In genomic region chr3:67127254-67127653, GRCh38 we compare ENCODE assay signal across 29 cellular contexts.
"Had no signal": no experiment of that assay in that cellular context is flagged by ENCODE, and none has a peak within 500 bp of the region (broad histone marks: within the 10 kb centered on the region; RNA-seq: fewer than 3 reads in every experiment).

No MANE protein-coding gene starts in this region.

- H3K27ac Mint-ChIP-seq: natural killer cell; nephron; progenitor cell of endocrine pancreas; stimulated activated effector memory CD8-positive, alpha-beta T cell treated with anti-CD3 and anti-CD28 coated beads, Interleukin-12 subunit alpha, Interleukin-12 subunit beta, amount 100 ng/mL, for 72 hours; stimulated activated naive B cell treated with anti-CD40 and anti-IgM and Interleukin-4, amounts not matched to agents 10 μg/mL and 1 μg/mL and 100 μg/mL, for 72 hours; stimulated activated naive CD8-positive, alpha-beta T cell treated with anti-CD3 and anti-CD28 coated beads, Interleukin-15, Interleukin-2, amounts not matched to agents 100 ng/mL and 50 ng/mL, for 24 hours had no signal

- H3K36me3 Mint-ChIP-seq: naive thymus-derived CD4-positive, alpha-beta T cell; natural killer cell; stimulated activated effector memory CD8-positive, alpha-beta T cell treated with anti-CD3 and anti-CD28 coated beads, Interleukin-12 subunit alpha, Interleukin-12 subunit beta, amount 100 ng/mL, for 72 hours had no signal

- H3K36me3 ChIP-seq: neutrophil, pancreas, right lobe of liver, sigmoid colon, stomach, thoracic aorta, thyroid gland, tibial nerve, upper lobe of left lung, vagina had no signal

- H3K9me3 ChIP-seq: neutrophil, pancreas, right lobe of liver, thoracic aorta, thyroid gland, vagina had no signal

- H3K4me1 ChIP-seq: pancreas, psoas muscle, right lobe of liver, sigmoid colon, stomach, thyroid gland, tibial nerve, upper lobe of left lung, vagina had no signal

- H3K27me3 ChIP-seq: neutrophil, pancreas, right lobe of liver, sigmoid colon, stomach, thyroid gland, tibial nerve, upper lobe of left lung, vagina had no signal

- H3K4me3 ChIP-seq: pancreas, psoas muscle, right lobe of liver, sigmoid colon, stomach, thoracic aorta, thyroid gland, tibial nerve, upper lobe of left lung, vagina had no signal

- DNase-seq: naive thymus-derived CD4-positive, alpha-beta T cell; natural killer cell; nucleus accumbens; pancreas; posterior cingulate gyrus; psoas muscle; right cardiac atrium; right lobe of liver; sigmoid colon; small intestine; stimulated activated CD4-positive, alpha-beta T cell treated with anti-CD3 and anti-CD28 coated beads, Interleukin-15, amount 100 ng/mL, for 24 hours; stimulated activated CD4-positive, alpha-beta T cell treated with anti-CD3 and anti-CD28 coated beads, Interleukin-2, amount 100 ng/mL, for 24 hours; stimulated activated CD4-positive, alpha-beta T cell treated with anti-CD3 and anti-CD28 coated beads, Interleukin-2, amount 100 ng/mL, for 48 hours; stimulated activated CD4-positive, alpha-beta T cell treated with anti-CD3 and anti-CD28 coated beads, Interleukin-4, amount 100 ng/mL, for 24 hours; stimulated activated naive B cell treated with anti-CD40 and anti-IgM and Interleukin-4, amounts not matched to agents 10 μg/mL and 1 μg/mL and 100 μg/mL, for 72 hours; stimulated activated naive CD4-positive, alpha-beta T cell treated with Interleukin-2 at 50 U/mL for 16 hours; stomach; thyroid gland; trophoblast cell; upper lobe of left lung had no signal

- H3K27ac ChIP-seq: neutrophil, pancreas, psoas muscle, right lobe of liver, sigmoid colon, stomach, thoracic aorta, thyroid gland, tibial nerve, upper lobe of left lung, vagina had no signal

- ATAC-seq: naive thymus-derived CD4-positive, alpha-beta T cell; natural killer cell; pancreas; psoas muscle; right cardiac atrium; right lobe of liver; stimulated activated effector memory CD8-positive, alpha-beta T cell treated with anti-CD3 and anti-CD28 coated beads, Interleukin-12 subunit alpha, Interleukin-12 subunit beta, amount 100 ng/mL, for 72 hours; stimulated activated naive B cell treated with anti-CD40 and anti-IgM and Interleukin-4, amounts not matched to agents 10 μg/mL and 1 μg/mL and 100 μg/mL, for 72 hours had no signal

- H3K4me3 Mint-ChIP-seq: naive thymus-derived CD4-positive, alpha-beta T cell; natural killer cell; nephron; neural crest cell; stimulated activated effector memory CD8-positive, alpha-beta T cell treated with anti-CD3 and anti-CD28 coated beads, Interleukin-12 subunit alpha, Interleukin-12 subunit beta, amount 100 ng/mL, for 72 hours; stimulated activated naive B cell treated with anti-CD40 and anti-IgM and Interleukin-4, amounts not matched to agents 10 μg/mL and 1 μg/mL and 100 μg/mL, for 72 hours; stimulated activated naive CD8-positive, alpha-beta T cell treated with anti-CD3 and anti-CD28 coated beads, Interleukin-15, Interleukin-2, amounts not matched to agents 100 ng/mL and 50 ng/mL, for 24 hours had no signal

- H3K4me1 Mint-ChIP-seq: naive thymus-derived CD4-positive, alpha-beta T cell; natural killer cell; nephron; neural crest cell; stimulated activated effector memory CD8-positive, alpha-beta T cell treated with anti-CD3 and anti-CD28 coated beads, Interleukin-12 subunit alpha, Interleukin-12 subunit beta, amount 100 ng/mL, for 72 hours; stimulated activated naive B cell treated with anti-CD40 and anti-IgM and Interleukin-4, amounts not matched to agents 10 μg/mL and 1 μg/mL and 100 μg/mL, for 72 hours had no signal

- H3K9me3 Mint-ChIP-seq: neural crest cell had no signal
